ENCODE assay signal across 14 cellular contexts in the genomic region with DNA sequence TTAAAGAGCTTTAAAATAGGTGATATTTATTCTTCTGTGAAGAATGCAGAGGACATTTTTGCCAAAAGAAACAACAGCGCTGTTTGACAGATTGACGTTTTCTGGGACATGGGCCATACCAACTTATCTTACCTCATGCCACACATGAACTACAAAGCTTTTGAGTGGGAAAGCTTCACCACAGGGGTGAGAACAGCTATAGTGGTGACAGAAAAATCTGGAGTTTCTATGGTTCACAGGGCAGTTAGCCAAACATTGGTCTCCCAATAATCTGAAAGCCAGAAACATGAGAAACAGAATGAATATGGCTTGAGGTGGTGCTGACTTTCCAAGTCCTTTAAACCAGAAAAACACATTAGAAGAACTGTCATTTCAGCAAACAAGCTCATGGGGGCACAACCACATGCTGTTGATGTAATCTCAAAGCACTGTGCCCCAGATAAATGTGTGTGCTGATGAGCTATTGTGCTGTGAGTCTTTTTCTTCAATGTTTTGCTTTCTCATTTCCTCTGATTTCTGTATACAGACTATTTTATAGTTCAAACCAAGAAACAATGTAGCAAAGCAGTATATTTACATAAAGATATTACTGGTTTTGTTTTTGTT.
DNase-seq lines count a peak whose midpoint lies in the region; ATAC-seq and TF ChIP-seq lines count a peak whose summit lies in the region.
"Had no signal": no experiment of that assay in that cellular context is flagged by ENCODE, and none has a peak within 500 bp of the region (broad histone marks: within the 10 kb centered on the region; RNA-seq: fewer than 3 reads in every experiment).

No MANE protein-coding gene starts in this region.

- H3K27me3 Mint-ChIP-seq in H9 (ENCODE audit: low read depth): no peaks in the 10 kb centered on the region; the same call in 1 of the 2 replicates

- H3K23ac ChIP-seq in H9 (ENCODE audit: insufficient read length, low read depth, low read length): no peak overlapping the region

- H3K9me3 Mint-ChIP-seq in H9: peaks cover 3 to 10% of the 10 kb centered on the region in 2 experiments; a peak in 4 of 5 replicates

- H2BK120ac ChIP-seq in H9 (ENCODE audit: low read depth, low read length, poor library complexity, severe bottlenecking): no peak overlapping the region

- no peaks in the 10 kb centered on the region; a peak in 1 of 7 replicates for H3K36me3 Mint-ChIP-seq in H9 (ENCODE audit: insufficient read depth in 1 of 3, low read depth in 3 of 3)

- intact Hi-C loops in prostate gland (cut with DNase I): no loop called here

- H4K20me1 ChIP-seq in H9 (ENCODE audit: control insufficient read depth, insufficient read depth, insufficient read length): no peaks in the 10 kb centered on the region
- H4K20me1 ChIP-seq: BLaER1 had no signal

- H4K8ac ChIP-seq in H9 (replicated peaks; ENCODE audit: insufficient read length, low read depth, low read length): no peak overlapping the region

- H3K4me3 Mint-ChIP-seq in H9: no peak overlapping the region
- H3K4me3 Mint-ChIP-seq: nephron had no signal

- no peak overlapping the region for H2BK5ac ChIP-seq in H9 (ENCODE audit: insufficient read length, low read length)

- H3K14ac ChIP-seq in H9 (ENCODE audit: insufficient read depth, low read length): no peak overlapping the region

- H3K36me3 ChIP-seq in adipocyte (ENCODE audit: control insufficient read depth, insufficient read depth, low read length, severe bottlenecking) (no peaks in the 10 kb centered on the region), prostate gland (no peaks in the 10 kb centered on the region)
- H3K36me3 ChIP-seq: adrenal gland, BLaER1 had no signal

- no peaks in the 10 kb centered on the region for H3K79me2 ChIP-seq in H9 (ENCODE audit: insufficient read depth, low read length)

- H3K9ac ChIP-seq in H9 (ENCODE audit: extremely low read depth, insufficient read length, low read length) (no peak overlapping the region), adipocyte (ENCODE audit: low read length) (no peak overlapping the region)
- H3K9ac ChIP-seq: BLaER1 had no signal

- no peaks in the 10 kb centered on the region for H3K79me1 ChIP-seq in H9 (ENCODE audit: insufficient read depth, low read depth, low read length, poor library complexity, severe bottlenecking)

- H2AK5ac ChIP-seq in H9 (ENCODE audit: insufficient read length, low read length): no peak overlapping the region

- WGBS in H9 (ENCODE audit: extremely low coverage, insufficient read length, low lambda C conversion rate): no CpG with 5 or more reads among the region's 2 CpGs
- 83% methylated on average over 2 of the region's 2 CpGs for WGBS in prostate gland

- no peak overlapping the region for H2BK20ac ChIP-seq in H9 (ENCODE audit: low read depth, low read length, poor library complexity, severe bottlenecking)

- no peak overlapping the region for H3T11ph ChIP-seq in H9 (ENCODE audit: low read length)

- no peak overlapping the region for H3K18ac ChIP-seq in H9 (ENCODE audit: insufficient read length, low read depth, low read length)

- H2AFZ ChIP-seq in H9 (ENCODE audit: low read length): no peak overlapping the region

- no peak overlapping the region for H3K4me2 ChIP-seq in H9 (ENCODE audit: insufficient read depth, insufficient read length, low read length)
- H3K4me2 ChIP-seq: BLaER1 had no signal

- no peak overlapping the region for H3K27ac Mint-ChIP-seq in H9
- H3K27ac Mint-ChIP-seq: nephron had no signal

- ATAC-seq in HG02759 (IDR thresholded peaks at IDR 0.05; ENCODE audit: unreplicated experiment): no peak
- ATAC-seq: Panc1 had no signal

- H3K9me3 ChIP-seq in H9 (ENCODE audit: control insufficient read depth, low read depth, low read length): no peaks in the 10 kb centered on the region
- no peaks in the 10 kb centered on the region for H3K9me3 ChIP-seq in adipocyte (ENCODE audit: control insufficient read depth, low read length)
- H3K9me3 ChIP-seq in prostate gland: no peaks in the 10 kb centered on the region
- H3K9me3 ChIP-seq: adrenal gland, BLaER1 had no signal

- no peak overlapping the region for H3K4ac ChIP-seq in H9 (ENCODE audit: low read depth, low read length)

- no peaks in the 10 kb centered on the region for H3K4me1 Mint-ChIP-seq in H9
- H3K4me1 Mint-ChIP-seq: nephron had no signal

- H3K27me3 ChIP-seq in H9 (ENCODE audit: insufficient read depth, low read length): no peaks in the 10 kb centered on the region
- H3K27me3 ChIP-seq in adipocyte (replicated peaks; ENCODE audit: control insufficient read depth, insufficient read depth, low read length): no peaks in the 10 kb centered on the region
- H3K27me3 ChIP-seq in prostate gland (replicated peaks; ENCODE audit: insufficient read depth): no peaks in the 10 kb centered on the region
- H3K27me3 ChIP-seq: adrenal gland, BLaER1 had no signal

- no peak overlapping the region for H3K27ac ChIP-seq in H9 (ENCODE audit: insufficient read length, low read depth, low read length)
- no peak overlapping the region for H3K27ac ChIP-seq in prostate gland
- H3K27ac ChIP-seq: adrenal gland, BLaER1 had no signal

- no peaks in the 10 kb centered on the region for H3K23me2 ChIP-seq in H9 (ENCODE audit: insufficient read length, low read depth, low read length, poor library complexity, severe bottlenecking)

- no peak overlapping the region for H3K56ac ChIP-seq in H9 (ENCODE audit: insufficient read length, low read depth, low read length)

- no peak overlapping the region for H2BK12ac ChIP-seq in H9 (ENCODE audit: insufficient read length, low read depth, low read length)

- H4K91ac ChIP-seq in H9 (ENCODE audit: insufficient read length, low read depth, low read length): no peak overlapping the region

- H3K4me1 ChIP-seq in H9 (ENCODE audit: insufficient read depth, low read length): no peaks in the 10 kb centered on the region
- peaks cover 3% of the 10 kb centered on the region for H3K4me1 ChIP-seq in adipocyte (ENCODE audit: control insufficient read depth, insufficient read depth, low read length)
- H3K4me1 ChIP-seq in prostate gland (replicated peaks): no peaks in the 10 kb centered on the region
- H3K4me1 ChIP-seq: adrenal gland, BLaER1 had no signal

- H3K4me3 ChIP-seq in adipocyte (ENCODE audit: low read length) (no peak overlapping the region), prostate gland (no peak overlapping the region)
- H3K4me3 ChIP-seq: adrenal gland, BLaER1 had no signal

- TF ChIP-seq CTCF in H9 (conservative IDR thresholded peaks at IDR 0.05): peak; percentile 46; the same call in 1 of the 3 replicates
- TF ChIP-seq CTCF in prostate gland (IDR thresholded peaks at IDR 0.05): no peak

- DNase-seq in AG08395 (ENCODE audit: low spot score): peak; percentile 1
- no peak for DNase-seq in H9
- peak; percentile 17 for DNase-seq in adipocyte (ENCODE audit: low read depth)
- DNase-seq in globus pallidus (ENCODE audit: low spot score): peak; percentile 5
- DNase-seq in NCI-H1417 treated with DMSO at 0.1 percent for 48 hours (lab: John Stamatoyannopoulos, UW): no peak
- DNase-seq in NCI-H2227 treated with DMSO at 0.1 percent for 48 hours (lab: John Stamatoyannopoulos, UW): no peak
- DNase-seq in prostate gland (ENCODE audit: low spot score): no peak
- DNase-seq: adrenal gland, islet precursor cell, NCI-H1930 had no signal

- no peak overlapping the region for H2BK15ac ChIP-seq in H9 (ENCODE audit: low read depth, low read length)

- TF ChIP-seq POLR2A in prostate gland (IDR thresholded peaks at IDR 0.05): no peak

- H4K5ac ChIP-seq in H9 (ENCODE audit: insufficient read length, low read depth, low read length): no peak overlapping the region

Comparison
In these comparisons a context has a peak if more than half of its experiments do, and no peak if none do; other contexts are left out.
1. DNase-seq: peak in AG08395 (single experiment), adipocyte (single experiment) and globus pallidus (single experiment); none in H9 (single experiment), NCI-H1417 treated with DMSO at 0.1 percent for 48 hours (single experiment), NCI-H2227 treated with DMSO at 0.1 percent for 48 hours (single experiment) and prostate gland (single experiment).